ENCODE assay signal across 8 cellular contexts in genomic region chr2:130726614-130727180, GRCh38. TPM values are rescaled to one million over a fixed set of nuclear protein-coding genes. Genes with fewer than 3 reads are reported as not detected.
DNase-seq lines count a peak whose midpoint lies in the region; ATAC-seq, FAIRE-seq and TF ChIP-seq lines count a peak whose summit lies in the region.

No MANE protein-coding gene starts in this region.

- peaks cover 9 to 18% (median 16%) of the 10 kb centered on the region in 3 donors for H3K27me3 ChIP-seq in gastrocnemius medialis
- H3K27me3 ChIP-seq in right lobe of liver = no peaks in the 10 kb centered on the region

- ATAC-seq in gastrocnemius medialis (no peak), right lobe of liver (no peak)

- DNase-seq in GM12865 (ENCODE audit: low read depth) = no peak
- DNase-seq in SK-N-MC (ENCODE audit: low read depth, low spot score) = no peak
- DNase-seq in fibroblast of the aortic adventitia (ENCODE audit: low read depth) = peak; percentile 1
- no peak for DNase-seq in gastrocnemius medialis
- DNase-seq in NAMALWA (ENCODE audit: low spot score) = no peak
- no peak for DNase-seq in right lobe of liver
- no peak for DNase-seq in LoVo (ENCODE audit: low spot score)
- DNase-seq in GM12891 (ENCODE audit: insufficient read length, low spot score) = no peak

- WGBS in right lobe of liver (ENCODE audit: insufficient coverage, low coverage, low lambda C conversion rate, missing lambda C conversion rate) = 13% methylated on average over 10 of the region's 20 CpGs

- TF ChIP-seq CTCF in GM12865 (IDR thresholded peaks at IDR 0.05; ENCODE audit: insufficient read depth, low read depth, low read length, missing control alignments) = no peak
- TF ChIP-seq CTCF in fibroblast of the aortic adventitia (IDR thresholded peaks at IDR 0.05; ENCODE audit: insufficient read depth, low read length) = no peak
- no peak for TF ChIP-seq CTCF in gastrocnemius medialis (IDR thresholded peaks at IDR 0.05 in 4 of 5, conservative IDR thresholded peaks at IDR 0.05 in 1 of 5)
- TF ChIP-seq CTCF in right lobe of liver (IDR thresholded peaks at IDR 0.05) = no peak

- no peak for TF ChIP-seq POLR2A in gastrocnemius medialis (IDR thresholded peaks at IDR 0.05)
- no peak for TF ChIP-seq POLR2A in right lobe of liver (IDR thresholded peaks at IDR 0.05)
- TF ChIP-seq POLR2A in GM12891 (IDR thresholded peaks at IDR 0.05; ENCODE audit: low read depth, low read length) = no peak

- intact Hi-C loops in gastrocnemius medialis (cut with DNase I; ENCODE audit: low total_unique reads) = no loop called here
- intact Hi-C loops in right lobe of liver (cut with DNase I) = no loop called here

- no peak overlapping the region for H3K9ac ChIP-seq in SK-N-MC (ENCODE audit: insufficient read length)

- no peaks in the 10 kb centered on the region for H3K36me3 ChIP-seq in SK-N-MC (ENCODE audit: insufficient read depth, low read length)
- no peaks in the 10 kb centered on the region for H3K36me3 ChIP-seq in gastrocnemius medialis
- no peaks in the 10 kb centered on the region for H3K36me3 ChIP-seq in right lobe of liver

- H3K9me3 ChIP-seq in SK-N-MC (ENCODE audit: low read depth, low read length) (no peaks in the 10 kb centered on the region), gastrocnemius medialis (no peaks in the 10 kb centered on the region), right lobe of liver (no peaks in the 10 kb centered on the region)

- in situ Hi-C loops in gastrocnemius medialis (cut with MboI; ENCODE audit: low sequenced_read_pairs in 4 of 4) = no loop called here

- H3K4me3 ChIP-seq in GM12865 (ENCODE audit: low read depth, low read length) (peak overlapping the region; percentile 52), SK-N-MC (peak overlapping the region; percentile 80), fibroblast of the aortic adventitia (ENCODE audit: low read depth, low read length) (peak overlapping the region; percentile 66), gastrocnemius medialis (peak overlapping the region; percentile 43 to 59 (median 52)), right lobe of liver (peak overlapping the region in 1 of 3 donors; percentile 46)

- H3K27ac ChIP-seq in SK-N-MC (no peak overlapping the region), gastrocnemius medialis (peak overlapping the region in 2 of 4 donors; percentile 49 to 64), right lobe of liver (no peak overlapping the region)

- FAIRE-seq in GM12891 (lab: Jason Lieb, UNC) = no peak

- H3K4me1 ChIP-seq in gastrocnemius medialis (peaks cover 5 to 11% of the 10 kb centered on the region in 2 donors), right lobe of liver (peaks cover 0 to 11% (median 0%) of the 10 kb centered on the region in 4 donors)

TF ChIP-seq in GM12891, 5 proteins besides CTCF, POLR2A, EP300 and RAD21:
- TF ChIP-seq TAF1 (IDR thresholded peaks at IDR 0.05; ENCODE audit: low read depth, low read length) (no peak), PAX5 (IDR thresholded peaks at IDR 0.05; ENCODE audit: insufficient read depth, low read length, severe bottlenecking) (no peak), POU2F2 (IDR thresholded peaks at IDR 0.05; ENCODE audit: low read depth, low read length) (no peak), SPI1 (IDR thresholded peaks at IDR 0.05; ENCODE audit: low read depth, low read length) (no peak), POLR2AphosphoS5 (IDR thresholded peaks at IDR 0.05; ENCODE audit: low read depth, low read length) (no peak)
TF ChIP-seq in GM12891: peak in this region for 0.

RNA-seq across cellular contexts. Expression of gene GPR148, which starts 2.2 kb away (rescaled TPM):
- total RNA-seq in fibroblast of the aortic adventitia (ENCODE audit: low replicate concordance) (0.41 TPM in 1 of 2 replicates, not detected in the other), gastrocnemius medialis (not detected), right lobe of liver (not detected)
- polyA plus RNA-seq in GM12891 (2012; ENCODE audit: low read depth, missing spikeins) = not detected

RNA-seq across cellular contexts. Expression of gene AMER3, which starts 28.6 kb away (rescaled TPM):
- total RNA-seq in fibroblast of the aortic adventitia (ENCODE audit: low replicate concordance) (not detected in 2 replicates), gastrocnemius medialis (not detected), right lobe of liver (not detected)
- polyA plus RNA-seq in GM12891 (2012; ENCODE audit: low read depth, missing spikeins) = not detected
